ENCODE assay signal across 1 cellular context in the genomic region with DNA sequence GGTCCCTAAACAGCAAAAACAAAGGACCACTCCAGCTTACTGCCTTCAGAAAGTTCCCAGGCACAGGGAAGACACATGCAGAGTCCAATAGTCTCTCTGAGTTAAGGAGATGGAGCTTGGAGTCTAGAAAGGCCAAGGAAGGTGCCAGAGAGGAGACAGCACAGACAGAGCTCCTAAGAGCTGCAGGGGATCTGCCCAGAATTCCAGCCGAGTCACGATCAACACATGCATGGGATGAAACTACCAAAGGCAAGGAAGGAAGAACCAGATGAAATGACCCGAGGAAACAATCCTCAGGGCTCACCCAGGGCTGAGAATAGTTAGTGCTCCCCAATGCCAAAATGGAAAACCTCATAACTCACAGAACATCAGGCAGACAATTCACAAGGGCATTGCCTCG.
TF ChIP-seq lines count a peak whose summit lies in the region.

No MANE protein-coding gene starts in this region.

TF ChIP-seq in IMR-90, 13 proteins besides CTCF, POLR2A, EP300 and RAD21:
- TF ChIP-seq SMC3 (IDR thresholded peaks at IDR 0.05; ENCODE audit: low read depth, low read length) (no peak), MAFK (IDR thresholded peaks at IDR 0.05; ENCODE audit: low read depth, low read length) (no peak), MAZ (IDR thresholded peaks at IDR 0.05; ENCODE audit: borderline replicate concordance, low read depth, low read length) (no peak), CHD1 (IDR thresholded peaks at IDR 0.05; ENCODE audit: low read depth, low read length) (no peak), BHLHE40 (IDR thresholded peaks at IDR 0.05; ENCODE audit: low read depth, low read length) (no peak), NFE2L2 (IDR thresholded peaks at IDR 0.05; ENCODE audit: low read depth, low read length) (no peak)
